In genomic region chr17:34869636-34870035, GRCh38 we compare ENCODE assay signal across 31 cellular contexts.
"Had no signal": no experiment of that assay in that cellular context is flagged by ENCODE, and none has a peak within 500 bp of the region (broad histone marks: within the 10 kb centered on the region; RNA-seq: fewer than 3 reads in every experiment).

No MANE protein-coding gene starts in this region.

- H3K27ac ChIP-seq: adrenal gland, ascending aorta, body of pancreas, breast epithelium, cardiac muscle cell had no signal

- ATAC-seq: activated naive CD4-positive, alpha-beta T cell treated with anti-CD3 and anti-CD28 coated beads, Interleukin-2, amount 50 U/mL, for 72 hours; activated naive CD8-positive, alpha-beta T cell treated with anti-CD3 and anti-CD28 coated beads, Interleukin-2, amount 50 U/mL, for 24 hours; activated T-cell treated with anti-CD3 and anti-CD28 coated beads, Interleukin-2, amount 50 U/mL, for 4 hours; activated T-cell treated with anti-CD3 and anti-CD28 coated beads, Interleukin-2, amount 50 U/mL, for 72 hours; activated T-helper 17 cell treated with anti-CD3 and anti-CD28 coated beads, Interleukin-2, amount 50 U/mL, for 72 hours; body of pancreas had no signal

- H3K4me3 ChIP-seq: adrenal gland, ascending aorta, body of pancreas, breast epithelium, cardiac muscle cell had no signal

- DNase-seq: activated effector memory CD4-positive, alpha-beta T cell treated with Interleukin-2 at 50 U/mL for 16 hours; activated gamma-delta T cell; activated gamma-delta T cell treated with Interleukin-2 at 50 U/mL for 16 hours; activated naive CD4-positive, alpha-beta T cell; activated naive CD4-positive, alpha-beta T cell treated with anti-CD3 and anti-CD28 coated beads for 36 hours; activated naive CD4-positive, alpha-beta T cell treated with anti-CD3 and anti-CD28 coated beads, Interleukin-2, amount 10 ng/mL, durations not matched to agents 7 days and 5 days; activated naive CD4-positive, alpha-beta T cell treated with anti-CD3 and anti-CD28 coated beads, Interleukin-2, amount 50 U/mL, for 16 hours; activated naive CD4-positive, alpha-beta T cell treated with Interleukin-2 at 50 U/mL for 16 hours; activated naive CD8-positive, alpha-beta T cell treated with anti-CD3 and anti-CD28 coated beads for 36 hours; activated naive CD8-positive, alpha-beta T cell treated with anti-CD3 and anti-CD28 coated beads, Interleukin-2, amount 10 ng/mL, durations not matched to agents 7 days and 5 days; activated naive CD8-positive, alpha-beta T cell treated with anti-CD3 and anti-CD28 coated beads, Interleukin-2, amount 50 U/mL, for 24 hours; activated T-cell treated with anti-CD3 and anti-CD28 coated beads for 4 hours; activated T-cell treated with anti-CD3 and anti-CD28 coated beads, Interleukin-2, amount 50 U/mL, for 1 hour; activated T-cell treated with anti-CD3 and anti-CD28 coated beads, Interleukin-2, amount 50 U/mL, for 24 hours; activated T-cell treated with anti-CD3 and anti-CD28 coated beads, Interleukin-2, amount 50 U/mL, for 4 hours; activated T-cell treated with anti-CD3 and anti-CD28 coated beads, Interleukin-2, amount 50 U/mL, for 48 hours; activated T-cell treated with anti-CD3 and anti-CD28 coated beads, Interleukin-2, amount 50 U/mL, for 72 hours; adrenal gland; amniotic stem cell; amygdala; anterior cingulate cortex; aorta; body of pancreas; caudate nucleus; central memory CD4-positive, alpha-beta T cell; cerebellar nuclear complex had no signal

- H3K36me3 ChIP-seq: adrenal gland, ascending aorta, breast epithelium, cardiac muscle cell had no signal

- H3K27me3 ChIP-seq: adrenal gland, ascending aorta, body of pancreas, breast epithelium, cardiac muscle cell had no signal
